Comparison of ENCODE assay signal across 7 cellular contexts in the genomic region with DNA sequence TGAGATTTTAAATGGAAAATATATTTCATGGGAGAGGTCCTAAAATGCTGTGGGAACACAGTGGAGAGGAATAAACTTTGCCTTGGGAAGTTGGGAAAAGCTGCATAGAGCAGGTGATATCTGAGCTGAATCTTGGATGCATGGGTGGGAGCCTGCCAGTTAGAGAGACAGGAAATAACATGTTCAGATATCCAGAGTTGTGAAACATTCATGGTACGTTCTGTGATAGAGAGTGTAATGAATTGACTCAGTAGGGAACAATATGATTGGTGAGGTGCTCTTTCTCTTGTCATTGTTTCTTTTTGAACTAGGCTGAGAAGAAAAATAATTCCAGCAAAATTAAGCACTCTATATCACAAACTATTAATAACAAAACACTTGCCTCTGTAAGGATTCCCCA.
"Had no signal": no experiment of that assay in that cellular context is flagged by ENCODE, and none has a peak within 500 bp of the region (broad histone marks: within the 10 kb centered on the region; RNA-seq: fewer than 3 reads in every experiment).

No MANE protein-coding gene starts in this region.

- DNase-seq: activated CD4-positive, alpha-beta T cell treated with anti-CD3 and anti-CD28 coated beads, Interleukin-2, amount 50 U/mL, for 4 hours; activated T-cell treated with anti-CD3 and anti-CD28 coated beads, Interleukin-2, amount 50 U/mL, for 48 hours; caudate nucleus; effector CD8-positive, alpha-beta T cell; hippocampal formation; naive B cell; stimulated activated naive B cell treated with anti-CD40 and anti-IgM and Interleukin-4, amounts not matched to agents 10 μg/mL and 1 μg/mL and 100 μg/mL, for 72 hours had no signal

- ATAC-seq: stimulated activated naive B cell treated with anti-CD40 and anti-IgM and Interleukin-4, amounts not matched to agents 10 μg/mL and 1 μg/mL and 100 μg/mL, for 72 hours had no signal
